ENCODE assay signal across 12 cellular contexts in genomic region chr9:130664191-130665028, GRCh38. TPM values are rescaled to one million over a fixed set of nuclear protein-coding genes. Genes with fewer than 3 reads are reported as not detected.
DNase-seq lines count a peak whose midpoint lies in the region.
"Had no signal": no experiment of that assay in that cellular context is flagged by ENCODE, and none has a peak within 500 bp of the region (broad histone marks: within the 10 kb centered on the region; RNA-seq: fewer than 3 reads in every experiment).

PRDM12 (plus strand) TSS chr9:130664594; CDS start chr9:130664654, 60 bp downstream.

- H3K9me2 ChIP-seq in GM23248 (ENCODE audit: insufficient read depth): no peaks in the 10 kb centered on the region

- no peak within 1 kb of the TSS for H3K27ac ChIP-seq in CD4-positive, alpha-beta memory T cell (ENCODE audit: low read depth, low read length)
- H3K27ac ChIP-seq in GM23248: no peak within 1 kb of the TSS
- H3K27ac ChIP-seq in mesendoderm (ENCODE audit: low read depth, low read length): no peak within 1 kb of the TSS
- H3K27ac ChIP-seq: brain microvascular endothelial cell, prostate gland had no signal

- intact Hi-C loops in CD4-positive, alpha-beta memory T cell (cut with micrococcal nuclease): no loop called here

- CTCF ChIA-PET in CD4-positive, alpha-beta memory T cell (lab: Charles Lee; ENCODE audit: partially characterized antibody): no interaction called here

- H3K4me1 Mint-ChIP-seq in CD4-positive, alpha-beta memory T cell: peaks cover 5 to 29% (median 22%) of the 10 kb centered on the region in 4 donors
- H3K4me1 Mint-ChIP-seq in activated naive CD8-positive, alpha-beta T cell treated with anti-CD3 and anti-CD28 coated beads for 36 hours: peaks cover 14% of the 10 kb centered on the region

- DNase-seq in CD4-positive, alpha-beta memory T cell: no peak
- DNase-seq in GM23248 (peak; percentile 34), mesendoderm (peak; percentile 57), mucosa of gallbladder (ENCODE audit: low spot score) (no peak), superior temporal gyrus (ENCODE audit: extremely low spot score) (no peak), HK-2 (ENCODE audit: unreplicated experiment) (no peak)
- DNase-seq in activated naive CD8-positive, alpha-beta T cell treated with anti-CD3 and anti-CD28 coated beads for 36 hours: no peak
- no peak for DNase-seq in activated effector memory CD4-positive, alpha-beta T cell treated with anti-CD3 and anti-CD28 coated beads, Interleukin-2, amount 50 U/mL, for 16 hours
- DNase-seq: brain microvascular endothelial cell, NCI-H187 had no signal

- H3K4me2 ChIP-seq in GM23248 (ENCODE audit: unreplicated experiment) (no peak within 1 kb of the TSS), mesendoderm (ENCODE audit: low read length) (peak within 1 kb of the TSS; percentile 27)

- H2AFZ ChIP-seq in GM23248: no peak within 1 kb of the TSS

- H3K23ac ChIP-seq in mesendoderm (ENCODE audit: low read length): peak within 1 kb of the TSS; percentile 66

- H3K4me3 Mint-ChIP-seq in CD4-positive, alpha-beta memory T cell: peak within 1 kb of the TSS in 7 of 8 donors; percentile 46 to 83 (median 75)
- peak within 1 kb of the TSS; percentile 48 for H3K4me3 Mint-ChIP-seq in activated naive CD8-positive, alpha-beta T cell treated with anti-CD3 and anti-CD28 coated beads for 36 hours

- H3K4ac ChIP-seq in mesendoderm (ENCODE audit: low read depth, low read length): no peak within 1 kb of the TSS

- POLR2A ChIA-PET in CD4-positive, alpha-beta memory T cell (lab: Charles Lee; ENCODE audit: partially characterized antibody): no interaction called here

- H3K18ac ChIP-seq in mesendoderm (ENCODE audit: low read length): no peak within 1 kb of the TSS

- H3K36me3 Mint-ChIP-seq in CD4-positive, alpha-beta memory T cell: no peaks in the 10 kb centered on the region
- H3K36me3 Mint-ChIP-seq in activated naive CD8-positive, alpha-beta T cell treated with anti-CD3 and anti-CD28 coated beads for 36 hours: no peaks in the 10 kb centered on the region

- no peak within 1 kb of the TSS for H3K27ac Mint-ChIP-seq in CD4-positive, alpha-beta memory T cell
- no peak within 1 kb of the TSS for H3K27ac Mint-ChIP-seq in activated naive CD8-positive, alpha-beta T cell treated with anti-CD3 and anti-CD28 coated beads for 36 hours

- H3F3A ChIP-seq in GM23248 (ENCODE audit: insufficient read depth): no peaks in the 10 kb centered on the region

- H3K79me2 ChIP-seq in GM23248 (ENCODE audit: insufficient read depth): no peaks in the 10 kb centered on the region
- H3K79me2 ChIP-seq in mesendoderm (ENCODE audit: control insufficient read depth, insufficient read depth, low read length): no peaks in the 10 kb centered on the region

- H3K9ac ChIP-seq in GM23248: no peak within 1 kb of the TSS
- no peak within 1 kb of the TSS for H3K9ac ChIP-seq in mesendoderm (ENCODE audit: low read length)

- H3K27me3 ChIP-seq in CD4-positive, alpha-beta memory T cell (ENCODE audit: insufficient read depth, low read length): peaks cover 29% of the 10 kb centered on the region
- H3K27me3 ChIP-seq in GM23248 (replicated peaks; ENCODE audit: insufficient read depth): peaks cover 78% of the 10 kb centered on the region
- H3K27me3 ChIP-seq in mesendoderm (ENCODE audit: insufficient read depth, low read length, poor library complexity): peaks cover 85% of the 10 kb centered on the region

- H2AK5ac ChIP-seq in mesendoderm (ENCODE audit: low read length): no peak within 1 kb of the TSS

- H3K4me3 ChIP-seq in CD4-positive, alpha-beta memory T cell (ENCODE audit: low read length in 2 of 2): no peak within 1 kb of the TSS
- H3K4me3 ChIP-seq in GM23248 (no peak within 1 kb of the TSS), mesendoderm (ENCODE audit: low read length) (no peak within 1 kb of the TSS)
- H3K4me3 ChIP-seq: prostate gland had no signal

- WGBS in GM23248 (ENCODE audit: low coverage in 1 of 2, low lambda C conversion rate in 2 of 2, missing lambda C conversion rate in 2 of 2), 2 experiments: 1 to 4% methylated on average over 41 to 61 of the region's 80 CpGs
- WGBS in mesendoderm (ENCODE audit: extremely low coverage, insufficient coverage, low lambda C conversion rate): no CpG with 5 or more reads among the region's 80 CpGs

- no peaks in the 10 kb centered on the region for H3K9me3 ChIP-seq in CD4-positive, alpha-beta memory T cell (ENCODE audit: control insufficient read depth in 1 of 2, low read length in 2 of 2)
- H3K9me3 ChIP-seq in GM23248 (ENCODE audit: low read depth): no peaks in the 10 kb centered on the region
- H3K9me3 ChIP-seq: prostate gland had no signal

- H3K56ac ChIP-seq in mesendoderm (ENCODE audit: low read length): peak within 1 kb of the TSS; percentile 7

- in situ Hi-C loops in GM23248 (cut with MboI): no loop called here

- H2BK15ac ChIP-seq in mesendoderm (replicated peaks; ENCODE audit: low read depth): no peak within 1 kb of the TSS

- peaks cover 0 to 2% (median 0%) of the 10 kb centered on the region in 8 donors for H3K9me3 Mint-ChIP-seq in CD4-positive, alpha-beta memory T cell
- H3K9me3 Mint-ChIP-seq in activated naive CD8-positive, alpha-beta T cell treated with anti-CD3 and anti-CD28 coated beads for 36 hours: no peaks in the 10 kb centered on the region

- peaks cover 53% of the 10 kb centered on the region for H3K4me1 ChIP-seq in CD4-positive, alpha-beta memory T cell (ENCODE audit: insufficient read depth, low read length)
- no peaks in the 10 kb centered on the region for H3K4me1 ChIP-seq in GM23248 (ENCODE audit: insufficient read depth)
- no peaks in the 10 kb centered on the region for H3K4me1 ChIP-seq in mesendoderm (ENCODE audit: control insufficient read depth, low read depth, low read length)
- H3K4me1 ChIP-seq: prostate gland had no signal

- H3K27me3 Mint-ChIP-seq in CD4-positive, alpha-beta memory T cell: peaks cover 38 to 42% of the 10 kb centered on the region in 2 donors
- peaks cover 90% of the 10 kb centered on the region for H3K27me3 Mint-ChIP-seq in activated naive CD8-positive, alpha-beta T cell treated with anti-CD3 and anti-CD28 coated beads for 36 hours

- H3K36me3 ChIP-seq in CD4-positive, alpha-beta memory T cell (ENCODE audit: insufficient read depth, low read length): no peaks in the 10 kb centered on the region
- no peaks in the 10 kb centered on the region for H3K36me3 ChIP-seq in GM23248 (ENCODE audit: low read depth)
- no peaks in the 10 kb centered on the region for H3K36me3 ChIP-seq in mesendoderm (ENCODE audit: control insufficient read depth, insufficient read depth, low read length)
- H3K36me3 ChIP-seq: brain microvascular endothelial cell, prostate gland had no signal

- no peaks in the 10 kb centered on the region for H3K79me1 ChIP-seq in mesendoderm (ENCODE audit: low read length)

- H4K8ac ChIP-seq in mesendoderm (ENCODE audit: low read depth, low read length): no peak within 1 kb of the TSS

- no peak within 1 kb of the TSS for H2BK5ac ChIP-seq in mesendoderm (ENCODE audit: low read length)

- H4K20me1 ChIP-seq in GM23248 (ENCODE audit: insufficient read depth): no peaks in the 10 kb centered on the region

- H2BK120ac ChIP-seq in mesendoderm (ENCODE audit: low read depth, low read length): no peak within 1 kb of the TSS

- no peak within 1 kb of the TSS for H4K5ac ChIP-seq in mesendoderm (ENCODE audit: low read length)

RNA-seq across cellular contexts. Expression of gene PRDM12, which starts in this region (rescaled TPM):
- not detected for total RNA-seq in CD4-positive, alpha-beta memory T cell
- polyA plus RNA-seq in CD4-positive, alpha-beta memory T cell: under 1 TPM in 1 of 2 donors, not detected in 1; 0.11 TPM
- not detected in 2 replicates for total RNA-seq in GM23248 (2014; rRNA removed; shearing (Covaris generic))
- not detected in 2 replicates for polyA plus RNA-seq in GM23248 (2016; fragmentation: Nextera tagmentation; extraction: Ambion mirVana)
- total RNA-seq in activated naive CD8-positive, alpha-beta T cell treated with anti-CD3 and anti-CD28 coated beads for 36 hours: not detected
- 0.01 TPM for polyA plus RNA-seq in mesendoderm (2013, experiment 1 of 2)
- 0.01 TPM for polyA plus RNA-seq in mesendoderm (2013, experiment 2 of 2)
- total RNA-seq in mucosa of gallbladder: 0.09 TPM
- total RNA-seq: prostate gland; T-helper 1 cell treated with Interleukin-12 subunit alpha and Interleukin-12 subunit beta and Interleukin-4 antibody, amounts not matched to agents 30 ng/mL and 1 ng/mL, for 36 hours had no signal

Comparison
In these comparisons a context has a peak if more than half of its experiments do, and no peak if none do; other contexts are left out.
1. Peak in DNase-seq in GM23248; RNA of the gene not detected or under 1 TPM.